In genomic region chr2:25424426-25425028, GRCh38 we compare ENCODE assay signal across 19 cellular contexts.
"Had no signal": no experiment of that assay in that cellular context is flagged by ENCODE, and none has a peak within 500 bp of the region (broad histone marks: within the 10 kb centered on the region; RNA-seq: fewer than 3 reads in every experiment).

No MANE protein-coding gene starts in this region.

- H3K27me3 ChIP-seq: body of pancreas, dorsolateral prefrontal cortex, right atrium auricular region, stomach had no signal

- H3K4me1 ChIP-seq: body of pancreas, prostate gland, right atrium auricular region had no signal

- H3K27ac Mint-ChIP-seq: activated naive CD8-positive, alpha-beta T cell treated with anti-CD3 and anti-CD28 coated beads, Interleukin-2, amount 10 ng/mL, durations not matched to agents 7 days and 5 days; activated T-cell treated with anti-CD3 and anti-CD28 coated beads, Interleukin-2, amount 50 U/mL, for 72 hours; naive thymus-derived CD4-positive, alpha-beta T cell; T-helper 1 cell treated with Interleukin-12 subunit alpha and Interleukin-12 subunit beta and Interleukin-4 antibody, amounts not matched to agents 30 μg/mL and 1 μg/mL, for 36 hours had no signal

- H3K9me3 ChIP-seq: body of pancreas, mucosa of descending colon, prostate gland, right atrium auricular region, stomach had no signal

- H3K4me3 ChIP-seq: body of pancreas, dorsolateral prefrontal cortex, mucosa of descending colon, prostate gland, right atrium auricular region, stomach had no signal

- H3K9me3 Mint-ChIP-seq: activated naive CD8-positive, alpha-beta T cell treated with anti-CD3 and anti-CD28 coated beads, Interleukin-2, amount 10 ng/mL, durations not matched to agents 7 days and 5 days; activated T-cell treated with anti-CD3 and anti-CD28 coated beads, Interleukin-2, amount 50 U/mL, for 72 hours; naive thymus-derived CD4-positive, alpha-beta T cell; T-helper 1 cell treated with Interleukin-12 subunit alpha and Interleukin-12 subunit beta and Interleukin-4 antibody, amounts not matched to agents 30 μg/mL and 1 μg/mL, for 36 hours had no signal

- H3K36me3 ChIP-seq: prostate gland, right atrium auricular region, WERI-Rb-1 had no signal

- H3K27ac ChIP-seq: body of pancreas, prostate gland, right atrium auricular region, stomach, WERI-Rb-1 had no signal

- H3K4me3 Mint-ChIP-seq: activated naive CD8-positive, alpha-beta T cell treated with anti-CD3 and anti-CD28 coated beads, Interleukin-2, amount 10 ng/mL, durations not matched to agents 7 days and 5 days; activated T-cell treated with anti-CD3 and anti-CD28 coated beads, Interleukin-2, amount 50 U/mL, for 72 hours; naive thymus-derived CD4-positive, alpha-beta T cell; T-helper 1 cell treated with Interleukin-12 subunit alpha and Interleukin-12 subunit beta and Interleukin-4 antibody, amounts not matched to agents 30 μg/mL and 1 μg/mL, for 36 hours had no signal

- H3K27me3 Mint-ChIP-seq: activated naive CD8-positive, alpha-beta T cell treated with anti-CD3 and anti-CD28 coated beads, Interleukin-2, amount 10 ng/mL, durations not matched to agents 7 days and 5 days; naive thymus-derived CD4-positive, alpha-beta T cell had no signal

- DNase-seq: activated CD4-positive, alpha-beta T cell treated with anti-CD3 and anti-CD28 coated beads, Interleukin-2, amount 50 U/mL, for 4 hours; activated gamma-delta T cell treated with Interleukin-2 at 50 U/mL for 16 hours; activated naive CD8-positive, alpha-beta T cell treated with anti-CD3 and anti-CD28 coated beads, Interleukin-2, amount 10 ng/mL, durations not matched to agents 7 days and 5 days; activated T-cell treated with anti-CD3 and anti-CD28 coated beads, Interleukin-2, amount 50 U/mL, for 72 hours; body of pancreas; dorsolateral prefrontal cortex; left ventricle myocardium superior; mesenchymal stem cell; mucosa of descending colon; naive thymus-derived CD4-positive, alpha-beta T cell; stimulated activated CD4-positive, alpha-beta T cell treated with anti-CD3 and anti-CD28 coated beads, Interleukin-12 subunit alpha, Interleukin-12 subunit beta, amount 100 ng/mL, for 4 hours; stimulated activated CD4-positive, alpha-beta T cell treated with anti-CD3 and anti-CD28 coated beads, Interleukin-1b, Interleukin-23, amount 100 ng/mL, for 48 hours; stimulated activated CD8-positive, alpha-beta memory T cell treated with anti-CD3 and anti-CD28 coated beads, Interleukin-4, amount 100 ng/mL, for 48 hours; stomach; trophoblast cell; WERI-Rb-1 had no signal

- ATAC-seq: activated T-cell treated with anti-CD3 and anti-CD28 coated beads, Interleukin-2, amount 50 U/mL, for 72 hours; body of pancreas; left ventricle myocardium superior; mucosa of descending colon; naive thymus-derived CD4-positive, alpha-beta T cell had no signal
